9 cellular contexts compared by ENCODE assay signal in genomic region chr12:56522486-56523193, GRCh38. TPM values are rescaled to one million over a fixed set of nuclear protein-coding genes. Genes with fewer than 3 reads are reported as not detected.
A peak's percentile ranks its signal among the peaks of the same experiment; 100 is the strongest.
DNase-seq lines count a peak whose midpoint lies in the region; ATAC-seq, FAIRE-seq and TF ChIP-seq lines count a peak whose summit lies in the region.
"Had no signal": no experiment of that assay in that cellular context is flagged by ENCODE, and none has a peak within 500 bp of the region (broad histone marks: within the 10 kb centered on the region; RNA-seq: fewer than 3 reads in every experiment).

No MANE protein-coding gene starts in this region.

- peak overlapping the region; percentile 82 for H3K27ac ChIP-seq in HUES48 (ENCODE audit: low read depth, low read length)
- H3K27ac ChIP-seq in K562 (ENCODE audit: extremely low read depth, low read depth, low read length): no peak overlapping the region
- H3K27ac ChIP-seq in substantia nigra (ENCODE audit: low read depth, low read length, poor library complexity, severe bottlenecking): peak overlapping the region; percentile 88

- peak; percentile 66 for ATAC-seq in K562
- peak; percentile 42 for ATAC-seq in left colon
- no peak for ATAC-seq in HG03039 (IDR thresholded peaks at IDR 0.05; ENCODE audit: unreplicated experiment)

- H3K4me2 ChIP-seq in K562 (ENCODE audit: insufficient read depth, low read length): no peak overlapping the region; the same call in 1 of the 2 replicates

- FAIRE-seq in K562 (lab: Jason Lieb, UNC): peak; percentile 32
- FAIRE-seq: islet of Langerhans had no signal

- no peak for TF ChIP-seq RAD21 in K562 (CRISPR knock-in tag; conservative IDR thresholded peaks at IDR 0.05 in 1 of 2, IDR thresholded peaks at IDR 0.05 in 1 of 2)

- DNase-seq in A172 (ENCODE audit: low spot score): peak; percentile 20
- DNase-seq in K562 (ENCODE audit: extremely low read depth in 1 of 4, low spot score in 3 of 4): peak in 3 of 4 experiments; percentile 12 to 27 (median 20)
- no peak for DNase-seq in left colon
- DNase-seq in substantia nigra (lab: John Stamatoyannopoulos, UW): peak in 2 of 49 donors; percentile 2 to 8
- DNase-seq in HPDE6-E6E7 (ENCODE audit: extremely low spot score): no peak
- no peak for DNase-seq in SHP77 (lab: John Stamatoyannopoulos, UW)

- no peak for TF ChIP-seq CTCF in K562 (IDR thresholded peaks at IDR 0.05 in 2 of 3, conservative IDR thresholded peaks at IDR 0.05 in 1 of 3; ENCODE audit: insufficient read depth in 2 of 3, low read depth in 1 of 3, low read length in 3 of 3)

- no peak overlapping the region for H2AFZ ChIP-seq in K562 (ENCODE audit: low read depth, low read length)

- intact Hi-C loops in K562 (cut with micrococcal nuclease) (no loop called here), left colon (cut with DNase I, micrococcal nuclease) (loop anchor here in 1 of 2 donors (5.0 kb wide), 1 partner anchor 110 kb away; the partner anchor contains the start of gene BAZ2A)

- H3K4me1 ChIP-seq in HUES48 (ENCODE audit: control insufficient read depth, insufficient read depth, low read length) (peaks cover 28% of the 10 kb centered on the region), K562 (replicated peaks in 1 of 2; ENCODE audit: control insufficient read depth in 2 of 2, insufficient read depth in 2 of 2, low read length in 2 of 2) (peaks cover 3 to 7% of the 10 kb centered on the region in 2 experiments; a peak in 1 of 5 replicates)

- TF ChIP-seq POLR2A in K562 (conservative IDR thresholded peaks at IDR 0.05): no peak

- in situ Hi-C loops in K562 (cut with MboI): loop anchor here (5.0 kb wide), 1 partner anchor 40 kb away; no protein-coding TSS in a partner anchor

- 0 out of 2 replicates have a peak, but pooled peaks have one; percentile 19 for TF ChIP-seq EP300 in K562 (IDR thresholded peaks at IDR 0.05; ENCODE audit: low read length)

- H4K20me1 ChIP-seq in K562 (replicated peaks; ENCODE audit: control insufficient read depth, insufficient read depth, low read length): no peaks in the 10 kb centered on the region

- peak overlapping the region; percentile 68 for H3K9ac ChIP-seq in HUES48 (ENCODE audit: low read depth, low read length)
- H3K9ac ChIP-seq in K562 (ENCODE audit: insufficient read depth in 1 of 2, low read depth in 2 of 2, low read length in 2 of 2): no peak overlapping the region

- POLR2A ChIA-PET in K562 (lab: Yijun Ruan, JAX): interaction anchor here (0.8 to 2.4 kb wide), 4 partner anchors 9 to 19 kb away, joined by 3 to 9 read pairs (median 4); no protein-coding TSS in a partner anchor

- H3K36me3 ChIP-seq in HUES48 (ENCODE audit: control insufficient read depth, insufficient read depth, low read length) (no peaks in the 10 kb centered on the region), K562 (ENCODE audit: control insufficient read depth, insufficient read depth, low read length) (no peaks in the 10 kb centered on the region)

- peak overlapping the region; percentile 79 for H3K4me3 ChIP-seq in HUES48 (ENCODE audit: low read depth, low read length)
- H3K4me3 ChIP-seq in K562: no peak overlapping the region

- CTCF ChIA-PET in K562 (lab: Yijun Ruan, JAX; ENCODE audit: low intra/inter-chr PET ratio): no interaction called here

- no peaks in the 10 kb centered on the region for H3K9me1 ChIP-seq in K562 (ENCODE audit: control insufficient read depth, insufficient read depth, low read length)

- no peaks in the 10 kb centered on the region for H3K79me2 ChIP-seq in K562 (ENCODE audit: control insufficient read depth, insufficient read depth, low read length)

- WGBS in K562 (ENCODE audit: insufficient coverage, low coverage, missing lambda C conversion rate): 7% methylated on average over 4 of the region's 4 CpGs

- no peaks in the 10 kb centered on the region for H3K9me3 ChIP-seq in HUES48 (ENCODE audit: control insufficient read depth, insufficient read depth, low read length)
- H3K9me3 ChIP-seq in K562 (replicated peaks; ENCODE audit: control insufficient read depth, insufficient read depth, low read depth, low read length): no peaks in the 10 kb centered on the region

- BruUV-seq in K562 (replicated peaks; lab: Mats Ljungman, UMichigan): TSS peak; percentile 62

- H3K27me3 ChIP-seq in HUES48 (ENCODE audit: control insufficient read depth, insufficient read depth, low read length) (no peaks in the 10 kb centered on the region), K562 (ENCODE audit: control insufficient read depth in 2 of 2, insufficient read depth in 2 of 2, low read length in 2 of 2) (no peaks in the 10 kb centered on the region)

TF ChIP-seq in K562, 482 proteins besides CTCF, POLR2A, EP300 and RAD21 (continues in another document):
- TF ChIP-seq L3MBTL2 (IDR thresholded peaks at IDR 0.05): 0 out of 2 replicates have a peak, but pooled peaks have one; percentile 31

RNA-seq across cellular contexts. Expression of gene RBMS2, which starts 1.0 kb away (rescaled TPM):
- total RNA-seq in A172 (2014; rRNA removed; shearing (Covaris generic)): 7.4 and 11.1 TPM in 2 replicates
- 1.5 and 2.0 TPM in 2 replicates for total RNA-seq in K562 (2011; cell fraction: chromatin; rRNA removed; ENCODE audit: low replicate concordance)
- 0.53 and 0.83 TPM in 2 replicates for total RNA-seq in K562 (2011; cell fraction: nucleolus; rRNA removed)
- 0.66 and 1.2 TPM in 2 replicates for total RNA-seq in K562 (2011; cell fraction: nucleoplasm; rRNA removed)
- total RNA-seq in K562 (2014; rRNA removed) (0.09 and 0.12 TPM in 2 replicates), K562 (2014; rRNA removed; fragmentation: Illumina TruSeq; extraction: Trizol) (0.25 and 1.2 TPM in 2 replicates), K562 (2015; rRNA removed; fragmentation: Illumina TruSeq; extraction: Trizol) (0.19 and 0.29 TPM in 2 replicates), K562 (2021) (0.66 and 2.4 TPM in 2 replicates), left colon (10 to 100 TPM; 33.9 to 40.2 TPM)
- polyA plus RNA-seq in K562 (2011; rRNA removed) (1.3 and 1.5 TPM in 2 replicates), K562 (2014; fragmentation: Illumina TruSeq; extraction: Trizol) (0.44 and 10.5 TPM in 2 replicates), K562 (2014; fragmentation: Nextera tagmentation; extraction: Ambion mirVana) (under 1 TPM; 0.08 to 0.31 TPM), K562 (2014; rRNA removed) (0.36 and 0.78 TPM in 2 replicates)
- 1.3 and 1.4 TPM in 2 replicates for polyA plus RNA-seq in K562 (2011; cell fraction: cytosol; rRNA removed)
- 1.1 and 1.5 TPM in 2 replicates for polyA plus RNA-seq in K562 (2011; cell fraction: nucleus; rRNA removed)
- 0.56 and 0.69 TPM in 2 replicates for polyA plus RNA-seq in K562 (2012)
- polyA minus RNA-seq in K562 (2011; rRNA and poly(A)+ RNA removed): 4.4 and 6.9 TPM in 2 replicates
- 1.5 and 3.6 TPM in 2 replicates for polyA minus RNA-seq in K562 (2011; cell fraction: cytosol; rRNA and poly(A)+ RNA removed)
- 0.27 and 0.44 TPM in 2 replicates for polyA minus RNA-seq in K562 (2011; cell fraction: nucleus; rRNA and poly(A)+ RNA removed)

RNA-seq across cellular contexts. Expression of gene GLS2, which starts 34.7 kb away (rescaled TPM):
- total RNA-seq in A172 (2014; rRNA removed; shearing (Covaris generic)): 2.4 TPM in 1 of 2 replicates, not detected in the other
- total RNA-seq in K562 (2011; cell fraction: chromatin; rRNA removed; ENCODE audit: low replicate concordance): not detected in 2 replicates
- not detected in 2 replicates for total RNA-seq in K562 (2011; cell fraction: nucleolus; rRNA removed)
- not detected in 2 replicates for total RNA-seq in K562 (2011; cell fraction: nucleoplasm; rRNA removed)
- total RNA-seq in K562 (2014; rRNA removed): 0.29 TPM in 1 of 2 replicates, not detected in the other
- total RNA-seq in K562 (2014; rRNA removed; fragmentation: Illumina TruSeq; extraction: Trizol): not detected in 2 replicates
- total RNA-seq in K562 (2015; rRNA removed; fragmentation: Illumina TruSeq; extraction: Trizol): not detected in 2 replicates
- total RNA-seq in K562 (2021): not detected in 2 replicates
- polyA plus RNA-seq in K562 (2011; rRNA removed): 0.09 and 0.11 TPM in 2 replicates
- polyA plus RNA-seq in K562 (2011; cell fraction: cytosol; rRNA removed): 0.04 and 0.12 TPM in 2 replicates
- 0.11 and 0.39 TPM in 2 replicates for polyA plus RNA-seq in K562 (2011; cell fraction: nucleus; rRNA removed)
- polyA plus RNA-seq in K562 (2012): not detected in 2 replicates
- not detected in 2 replicates for polyA plus RNA-seq in K562 (2014; fragmentation: Illumina TruSeq; extraction: Trizol)
- polyA plus RNA-seq in K562 (2014; fragmentation: Nextera tagmentation; extraction: Ambion mirVana): not detected
- not detected in 2 replicates for polyA plus RNA-seq in K562 (2014; rRNA removed)
- 0.21 TPM in 1 of 2 replicates, not detected in the other for polyA minus RNA-seq in K562 (2011; rRNA and poly(A)+ RNA removed)
- not detected in 2 replicates for polyA minus RNA-seq in K562 (2011; cell fraction: cytosol; rRNA and poly(A)+ RNA removed)
- polyA minus RNA-seq in K562 (2011; cell fraction: nucleus; rRNA and poly(A)+ RNA removed): not detected in 2 replicates
- 1 to 10 TPM in 1 of 2 donors, under 1 TPM in 1; 0.53 to 1.0 TPM for total RNA-seq in left colon

RNA-seq across cellular contexts. Expression of gene SPRYD4, which starts 54.3 kb away (rescaled TPM):
- 1.5 and 2.2 TPM in 2 replicates for total RNA-seq in A172 (2014; rRNA removed; shearing (Covaris generic))
- 8.5 and 14.2 TPM in 2 replicates for total RNA-seq in K562 (2011; cell fraction: chromatin; rRNA removed; ENCODE audit: low replicate concordance)
- total RNA-seq in K562 (2011; cell fraction: nucleolus; rRNA removed): 9.7 and 11.7 TPM in 2 replicates
- total RNA-seq in K562 (2011; cell fraction: nucleoplasm; rRNA removed): 13.3 and 18.9 TPM in 2 replicates
- total RNA-seq in K562 (2014; rRNA removed) (1.8 and 2.4 TPM in 2 replicates), K562 (2014; rRNA removed; fragmentation: Illumina TruSeq; extraction: Trizol) (2.5 and 2.7 TPM in 2 replicates), K562 (2015; rRNA removed; fragmentation: Illumina TruSeq; extraction: Trizol) (2.3 and 2.6 TPM in 2 replicates), K562 (2021) (2.6 and 2.8 TPM in 2 replicates), left colon (1 to 10 TPM; 3.9 to 5.2 TPM)
- polyA plus RNA-seq in K562 (2011; rRNA removed) (3.3 and 3.9 TPM in 2 replicates), K562 (2014; fragmentation: Illumina TruSeq; extraction: Trizol) (2.9 and 3.1 TPM in 2 replicates), K562 (2014; fragmentation: Nextera tagmentation; extraction: Ambion mirVana) (1 to 10 TPM; 3.8 to 4.7 TPM), K562 (2014; rRNA removed) (2.6 and 2.7 TPM in 2 replicates)
- 3.5 and 3.6 TPM in 2 replicates for polyA plus RNA-seq in K562 (2011; cell fraction: cytosol; rRNA removed)
- polyA plus RNA-seq in K562 (2011; cell fraction: nucleus; rRNA removed): 5.2 and 5.3 TPM in 2 replicates
- 2.2 and 2.3 TPM in 2 replicates for polyA plus RNA-seq in K562 (2012)
- polyA minus RNA-seq in K562 (2011; rRNA and poly(A)+ RNA removed): 4.8 and 5.0 TPM in 2 replicates
- polyA minus RNA-seq in K562 (2011; cell fraction: cytosol; rRNA and poly(A)+ RNA removed): 0.64 and 1.0 TPM in 2 replicates
- polyA minus RNA-seq in K562 (2011; cell fraction: nucleus; rRNA and poly(A)+ RNA removed): 4.2 and 6.4 TPM in 2 replicates

Comparison
In these comparisons a context has a peak if more than half of its experiments do, and no peak if none do; other contexts are left out.
1. DNase-seq: peak in A172 (single experiment) and K562 (3 of 4); none in left colon (0 of 2), HPDE6-E6E7 (single experiment) and SHP77 (0 of 2).